34 cellular contexts compared by ENCODE assay signal in the genomic region with DNA sequence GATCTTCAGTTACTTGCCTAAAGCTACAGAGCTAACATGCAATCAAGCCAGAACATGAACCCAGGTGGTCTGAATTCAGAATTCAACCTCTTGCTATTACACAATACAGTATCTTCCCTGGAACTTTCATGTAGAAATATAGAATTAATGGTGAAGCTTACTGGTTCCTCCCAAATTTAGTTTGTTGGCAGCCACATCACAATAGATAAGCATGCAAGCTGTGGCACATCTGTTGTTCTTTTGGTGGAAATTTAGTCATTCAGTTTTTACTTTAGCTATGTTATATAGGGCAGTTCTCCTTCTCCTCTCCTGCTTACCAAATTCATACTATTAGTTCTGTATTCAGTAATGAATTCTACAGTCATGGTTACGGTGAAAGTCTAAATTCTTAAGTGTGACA.
A peak's percentile ranks its signal among the peaks of the same experiment; 100 is the strongest.
DNase-seq lines count a peak whose midpoint lies in the region; ATAC-seq and TF ChIP-seq lines count a peak whose summit lies in the region.
"Had no signal": no experiment of that assay in that cellular context is flagged by ENCODE, and none has a peak within 500 bp of the region (broad histone marks: within the 10 kb centered on the region; RNA-seq: fewer than 3 reads in every experiment).

No MANE protein-coding gene starts in this region.

- H4K20me1 ChIP-seq in SK-N-SH (ENCODE audit: insufficient read depth) (no peaks in the 10 kb centered on the region), osteoblast (ENCODE audit: insufficient read depth, low read length) (no peaks in the 10 kb centered on the region), neural progenitor cell (ENCODE audit: low read depth) (no peaks in the 10 kb centered on the region)

- no peaks in the 10 kb centered on the region for H3K9me3 ChIP-seq in SK-N-SH
- H3K9me3 ChIP-seq in SJCRH30 (replicated peaks): no peaks in the 10 kb centered on the region
- no peaks in the 10 kb centered on the region for H3K9me3 ChIP-seq in osteoblast (ENCODE audit: low read depth, low read length)
- no peaks in the 10 kb centered on the region for H3K9me3 ChIP-seq in neural progenitor cell (ENCODE audit: low read depth)
- H3K9me3 ChIP-seq: esophagus squamous epithelium, right atrium auricular region, suprapubic skin, upper lobe of right lung had no signal

- H3K27ac Mint-ChIP-seq in neural progenitor cell: no peak overlapping the region
- H3K27ac Mint-ChIP-seq: activated CD4-positive, alpha-beta memory T cell treated with anti-CD3 and anti-CD28 coated beads for 36 hours; activated T-helper 2 cell treated with anti-CD3 and anti-CD28 coated beads, Interferon-gamma antibody, Interleukin-2, Interleukin-4, amounts not matched to agents 10 μg/mL and 5 μg/mL and 100 μg/mL, durations not matched to agents 14 hours and 24 hours and 36 hours; CD4-positive, alpha-beta T cell; dendritic cell treated with granulocyte-macrophage colony-stimulating factor and Interleukin-4, amounts not matched to agents 40 ng/mL and 50 ng/mL, for 4 days; endodermal cell; T-helper 17 cell had no signal

- ATAC-seq in SK-N-SH treated with all-trans-retinoic acid at 6 μM for 48 hours: no peak
- no peak for ATAC-seq in HG03432 (IDR thresholded peaks at IDR 0.05; ENCODE audit: unreplicated experiment)
- no peak for ATAC-seq in HG03571 (IDR thresholded peaks at IDR 0.05; ENCODE audit: unreplicated experiment)
- ATAC-seq: activated CD4-positive, CD25-positive, alpha-beta regulatory T cell treated with anti-CD3 and anti-CD28 coated beads, Interleukin-2, amount 50 U/mL, for 24 hours; K562; T-helper 17 cell had no signal

- H3K27me3 Mint-ChIP-seq in neural progenitor cell (ENCODE audit: insufficient read depth, low read depth): no peaks in the 10 kb centered on the region
- H3K27me3 Mint-ChIP-seq: activated CD4-positive, alpha-beta memory T cell treated with anti-CD3 and anti-CD28 coated beads for 36 hours; CD4-positive, alpha-beta T cell had no signal

- H3K4me2 ChIP-seq in SK-N-SH (no peak overlapping the region), osteoblast (ENCODE audit: insufficient read depth, low read length) (peak overlapping the region; percentile 67), neural progenitor cell (no peak overlapping the region)

- no peak for TF ChIP-seq EP300 in SK-N-SH (IDR thresholded peaks at IDR 0.05; ENCODE audit: borderline replicate concordance in 1 of 2, low read depth in 1 of 2, low read length in 1 of 2)

- H3K36me3 ChIP-seq in SK-N-SH (replicated peaks in 1 of 2; ENCODE audit: control insufficient read depth in 1 of 2, insufficient read depth in 2 of 2, low read length in 1 of 2) (peaks cover 0 to 4% of the 10 kb centered on the region in 2 experiments), SJCRH30 (no peaks in the 10 kb centered on the region), osteoblast (ENCODE audit: insufficient read depth, low read length) (no peaks in the 10 kb centered on the region), neural progenitor cell (no peaks in the 10 kb centered on the region)
- H3K36me3 ChIP-seq: esophagus squamous epithelium, right atrium auricular region, suprapubic skin, upper lobe of right lung had no signal

- H3F3A ChIP-seq in SK-N-SH (replicated peaks; ENCODE audit: insufficient read depth) (peaks cover 37% of the 10 kb centered on the region), neural progenitor cell (ENCODE audit: low read depth) (no peaks in the 10 kb centered on the region)

- H2AFZ ChIP-seq in SK-N-SH (ENCODE audit: low read depth): no peak overlapping the region
- no peak overlapping the region for H2AFZ ChIP-seq in osteoblast (ENCODE audit: low read length)
- no peak overlapping the region for H2AFZ ChIP-seq in neural progenitor cell (replicated peaks)

- TF ChIP-seq RAD21 in SK-N-SH (IDR thresholded peaks at IDR 0.05; ENCODE audit: low read length): no peak

- CTCF ChIA-PET in SK-N-SH (lab: Yijun Ruan, JAX): no interaction called here

- H3K27ac ChIP-seq in SK-N-SH (ENCODE audit: low read depth in 2 of 2, low read length in 1 of 2) (peak overlapping the region; percentile 81 to 95; a peak in 3 of 4 replicates), SJCRH30 (peak overlapping the region; percentile 70; the same call in 1 of the 2 replicates), epithelial cell of prostate (peak overlapping the region; percentile 74), osteoblast (ENCODE audit: low read depth, low read length) (peak overlapping the region; percentile 89), neural progenitor cell (no peak overlapping the region)
- H3K27ac ChIP-seq: esophagus squamous epithelium, right atrium auricular region, suprapubic skin, upper lobe of right lung had no signal

- no peaks in the 10 kb centered on the region for H3K36me3 Mint-ChIP-seq in neural progenitor cell
- H3K36me3 Mint-ChIP-seq: activated CD4-positive, alpha-beta memory T cell treated with anti-CD3 and anti-CD28 coated beads for 36 hours had no signal

- H3K4me3 ChIP-seq in SK-N-SH (ENCODE audit: low read depth in 2 of 2, low read length in 1 of 2) (no peak overlapping the region), SJCRH30 (no peak overlapping the region), osteoblast (ENCODE audit: insufficient read depth, low read length) (no peak overlapping the region), neural progenitor cell (no peak overlapping the region)
- H3K4me3 ChIP-seq: esophagus squamous epithelium, K562, right atrium auricular region, suprapubic skin, upper lobe of right lung had no signal

- POLR2A ChIA-PET in SK-N-SH (lab: Yijun Ruan, JAX): no interaction called here

- H3K4me1 ChIP-seq in SK-N-SH (ENCODE audit: control insufficient read depth in 1 of 2, insufficient read depth in 2 of 2, low read depth in 1 of 2, low read length in 1 of 2) (peaks cover 2 to 44% of the 10 kb centered on the region in 2 experiments), SJCRH30 (peaks cover 51% of the 10 kb centered on the region), osteoblast (ENCODE audit: insufficient read depth, low read length) (peaks cover 41% of the 10 kb centered on the region), neural progenitor cell (no peaks in the 10 kb centered on the region)

- no peaks in the 10 kb centered on the region for H3K9me2 ChIP-seq in SK-N-SH

- TF ChIP-seq CTCF in SK-N-SH (IDR thresholded peaks at IDR 0.05) (no peak), osteoblast (IDR thresholded peaks at IDR 0.05; ENCODE audit: extremely low read depth, low read depth, low read length) (no peak), neural progenitor cell (IDR thresholded peaks at IDR 0.05) (no peak)

- peaks cover 23% of the 10 kb centered on the region for H3K4me1 Mint-ChIP-seq in neural progenitor cell
- H3K4me1 Mint-ChIP-seq: T-helper 17 cell had no signal

- H3K79me2 ChIP-seq in SK-N-SH (ENCODE audit: insufficient read depth) (no peaks in the 10 kb centered on the region), osteoblast (ENCODE audit: insufficient read depth, low read length) (no peaks in the 10 kb centered on the region), neural progenitor cell (ENCODE audit: low read depth) (no peaks in the 10 kb centered on the region)

- H3K9ac ChIP-seq in SK-N-SH: no peak overlapping the region
- H3K9ac ChIP-seq in neural progenitor cell: no peak overlapping the region

- 97% methylated on average over 1 of the region's 1 CpG for WGBS in SK-N-SH (ENCODE audit: low lambda C conversion rate)

- peaks cover 8% of the 10 kb centered on the region for H3K9me3 Mint-ChIP-seq in neural progenitor cell
- H3K9me3 Mint-ChIP-seq: activated CD4-positive, alpha-beta memory T cell treated with anti-CD3 and anti-CD28 coated beads for 36 hours; activated T-helper 2 cell treated with anti-CD3 and anti-CD28 coated beads, Interferon-gamma antibody, Interleukin-2, Interleukin-4, amounts not matched to agents 10 μg/mL and 5 μg/mL and 100 μg/mL, durations not matched to agents 14 hours and 24 hours and 36 hours; CD4-positive, alpha-beta T cell; dendritic cell treated with granulocyte-macrophage colony-stimulating factor and Interleukin-4, amounts not matched to agents 40 ng/mL and 50 ng/mL, for 4 days; endodermal cell had no signal

- no peak overlapping the region for H3K4me3 Mint-ChIP-seq in neural progenitor cell
- H3K4me3 Mint-ChIP-seq: activated CD4-positive, alpha-beta memory T cell treated with anti-CD3 and anti-CD28 coated beads for 36 hours; CD4-positive, alpha-beta T cell; dendritic cell treated with granulocyte-macrophage colony-stimulating factor and Interleukin-4, amounts not matched to agents 40 ng/mL and 50 ng/mL, for 4 days; endodermal cell; neural crest cell; T-helper 17 cell had no signal

- H3K27me3 ChIP-seq in SK-N-SH (ENCODE audit: insufficient read depth): no peaks in the 10 kb centered on the region
- H3K27me3 ChIP-seq in SJCRH30: no peaks in the 10 kb centered on the region
- H3K27me3 ChIP-seq in osteoblast (ENCODE audit: insufficient read depth, low read length): no peaks in the 10 kb centered on the region
- H3K27me3 ChIP-seq in neural progenitor cell: no peaks in the 10 kb centered on the region
- H3K27me3 ChIP-seq: esophagus squamous epithelium, right atrium auricular region, suprapubic skin, upper lobe of right lung had no signal

- DNase-seq in SK-N-SH: no peak
- DNase-seq in SJCRH30: no peak
- no peak for DNase-seq in epithelial cell of prostate (ENCODE audit: low read depth, low spot score)
- no peak for DNase-seq in osteoblast (ENCODE audit: insufficient read length, low spot score, missing footprints)
- DNase-seq in neural progenitor cell (ENCODE audit: low spot score): no peak
- DNase-seq: 8988T; activated CD4-positive, alpha-beta memory T cell treated with anti-CD3 and anti-CD28 coated beads for 36 hours; activated CD8-positive, alpha-beta memory T cell treated with anti-CD3 and anti-CD28 coated beads, Interleukin-2, amount 50 U/mL, for 48 hours; activated naive CD4-positive, alpha-beta T cell treated with anti-CD3 and anti-CD28 coated beads, Interleukin-2, amount 50 U/mL, for 16 hours; AML-193; amygdala; CD4-positive, alpha-beta T cell; endodermal cell; esophagus squamous epithelium; mesendoderm; NCI-H1105; NCI-H187 treated with DMSO at 0.1 percent for 48 hours; NCI-H2171; NCI-H510A; posterior cingulate gyrus; stimulated activated CD4-positive, alpha-beta T cell treated with anti-CD3 and anti-CD28 coated beads, Interleukin-1b, Interleukin-23, amount 100 ng/mL, for 48 hours; stimulated activated naive CD4-positive, alpha-beta T cell treated with Interleukin-2 at 50 U/mL for 16 hours; T-helper 17 cell; upper lobe of right lung had no signal

TF ChIP-seq in SK-N-SH treated with all-trans-retinoic acid at 6 μM for 48 hours, 23 proteins besides CTCF, POLR2A, EP300 and RAD21 (continues in another document):
- TF ChIP-seq, protein P1, sequence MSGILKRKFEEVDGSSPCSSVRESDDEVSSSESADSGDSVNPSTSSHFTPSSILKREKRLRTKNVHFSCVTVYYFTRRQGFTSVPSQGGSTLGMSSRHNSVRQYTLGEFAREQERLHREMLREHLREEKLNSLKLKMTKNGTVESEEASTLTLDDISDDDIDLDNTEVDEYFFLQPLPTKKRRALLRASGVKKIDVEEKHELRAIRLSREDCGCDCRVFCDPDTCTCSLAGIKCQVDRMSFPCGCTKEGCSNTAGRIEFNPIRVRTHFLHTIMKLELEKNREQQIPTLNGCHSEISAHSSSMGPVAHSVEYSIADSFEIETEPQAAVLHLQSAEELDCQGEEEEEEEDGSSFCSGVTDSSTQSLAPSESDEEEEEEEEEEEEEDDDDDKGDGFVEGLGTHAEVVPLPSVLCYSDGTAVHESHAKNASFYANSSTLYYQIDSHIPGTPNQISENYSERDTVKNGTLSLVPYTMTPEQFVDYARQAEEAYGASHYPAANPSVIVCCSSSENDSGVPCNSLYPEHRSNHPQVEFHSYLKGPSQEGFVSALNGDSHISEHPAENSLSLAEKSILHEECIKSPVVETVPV (CRISPR knock-in tag; IDR thresholded peaks at IDR 0.05): no peak
